27 cellular contexts compared by ENCODE assay signal in genomic region chr2:55452879-55453278, GRCh38. TPM values are rescaled to one million over a fixed set of nuclear protein-coding genes. Genes with fewer than 3 reads are reported as not detected.
A peak's percentile ranks its signal among the peaks of the same experiment; 100 is the strongest.
DNase-seq lines count a peak whose midpoint lies in the region; ATAC-seq and TF ChIP-seq lines count a peak whose summit lies in the region.
"Had no signal": no experiment of that assay in that cellular context is flagged by ENCODE, and none has a peak within 500 bp of the region (broad histone marks: within the 10 kb centered on the region; RNA-seq: fewer than 3 reads in every experiment).

No MANE protein-coding gene starts in this region.

- no peaks in the 10 kb centered on the region for H3K27me3 ChIP-seq in PC-3 (ENCODE audit: low read length)
- H3K27me3 ChIP-seq: adrenal gland, body of pancreas, pancreas, suprapubic skin had no signal

- intact Hi-C loops in PC-3 (cut with micrococcal nuclease): no loop called here

- no peak overlapping the region for H2AFZ ChIP-seq in PC-3 (ENCODE audit: low read length)

- H3K36me3 ChIP-seq in PC-3 (ENCODE audit: low read depth, low read length): no peaks in the 10 kb centered on the region
- H3K36me3 ChIP-seq: adrenal gland, pancreas, suprapubic skin had no signal

- BruUV-seq in PC-3 (replicated peaks; lab: Mats Ljungman, UMichigan): no TSS peak

- H3K27ac ChIP-seq in PC-3 (ENCODE audit: low read length): no peak overlapping the region
- H3K27ac ChIP-seq: adrenal gland, body of pancreas, pancreas, skin epidermis, suprapubic skin had no signal

- H3K9me3 ChIP-seq in PC-3 (ENCODE audit: low read length): no peaks in the 10 kb centered on the region
- H3K9me3 ChIP-seq: adrenal gland, body of pancreas, pancreas, suprapubic skin had no signal

- H3K9me2 ChIP-seq in PC-3 (replicated peaks; ENCODE audit: low read length): no peaks in the 10 kb centered on the region

- H3K4me1 ChIP-seq in PC-3 (ENCODE audit: insufficient read depth, low read length): no peaks in the 10 kb centered on the region
- H3K4me1 ChIP-seq: adrenal gland, body of pancreas, pancreas, suprapubic skin had no signal

- POLR2A ChIA-PET in PC-3 (lab: Charles Lee; ENCODE audit: unreplicated experiment): no interaction called here

- H3K9ac ChIP-seq in PC-3 (ENCODE audit: low read length): no peak overlapping the region

- no peaks in the 10 kb centered on the region for H3K79me2 ChIP-seq in PC-3 (ENCODE audit: low read length)

- H3K4me2 ChIP-seq in PC-3 (ENCODE audit: low read length): no peak overlapping the region

- no peak for TF ChIP-seq CTCF in PC-3 (conservative IDR thresholded peaks at IDR 0.05; ENCODE audit: low read depth, low read length)

- DNase-seq in NCI-H510A treated with DMSO at 0.1 percent for 48 hours (lab: John Stamatoyannopoulos, UW): peak; percentile 20
- DNase-seq in NCI-H510A (lab: John Stamatoyannopoulos, UW): no peak
- DNase-seq in renal cortical epithelial cell (ENCODE audit: low read depth): peak; percentile 29
- no peak for DNase-seq in NCI-H446 treated with DMSO at 0.1 percent for 48 hours (lab: John Stamatoyannopoulos, UW)
- DNase-seq in PC-3: no peak
- no peak for DNase-seq in AG08395 (ENCODE audit: low spot score)
- DNase-seq: activated CD4-positive, alpha-beta memory T cell treated with anti-CD3 and anti-CD28 coated beads, Interleukin-2, amount 10 ng/mL, durations not matched to agents 7 days and 5 days; activated CD8-positive, alpha-beta memory T cell treated with anti-CD3 and anti-CD28 coated beads, Interleukin-2, amount 50 U/mL, for 48 hours; activated naive CD4-positive, alpha-beta T cell treated with anti-CD3 and anti-CD28 coated beads, Interleukin-2, amount 10 ng/mL, durations not matched to agents 7 days and 5 days; adrenal gland; body of pancreas; DMS79 treated with DMSO at 0.1 percent for 48 hours; effector memory CD8-positive, alpha-beta T cell; GDM1; glutamatergic neuron; left ventricle myocardium superior; NCI-H1048; NCI-H446; pancreas; SHP77 treated with DMSO at 0.1 percent for 48 hours; stimulated activated naive B cell treated with anti-CD40 and anti-IgM and Interleukin-4, amounts not matched to agents 10 μg/mL and 1 μg/mL and 100 μg/mL, for 72 hours; T-helper 2 cell had no signal

- H3F3A ChIP-seq in PC-3 (ENCODE audit: low read length, unreplicated experiment): no peaks in the 10 kb centered on the region

- ATAC-seq in GM18907 (IDR thresholded peaks at IDR 0.05; ENCODE audit: unreplicated experiment) (peak; percentile 73), HG03354 (IDR thresholded peaks at IDR 0.05; ENCODE audit: poor library complexity, severe bottlenecking, unreplicated experiment) (peak; percentile 71), PC-3 (no peak)
- ATAC-seq: body of pancreas; effector memory CD8-positive, alpha-beta T cell; left ventricle myocardium superior; Panc1; pancreas had no signal

- no peak overlapping the region for H3K4me3 ChIP-seq in PC-3 (ENCODE audit: low read length)
- H3K4me3 ChIP-seq: adrenal gland, body of pancreas, pancreas, skin epidermis, suprapubic skin had no signal

- CTCF ChIA-PET in PC-3 (lab: Charles Lee): no interaction called here

- no peaks in the 10 kb centered on the region for H4K20me1 ChIP-seq in PC-3 (ENCODE audit: low read length)

RNA-seq across cellular contexts. Expression of gene CCDC88A, which starts 33.2 kb away (rescaled TPM):
- total RNA-seq in renal cortical epithelial cell (26.7 and 51.8 TPM in 2 replicates), PC-3 (2014; rRNA removed) (21.6 and 28.7 TPM in 2 replicates)

Comparison
In these comparisons a context has a peak if more than half of its experiments do, and no peak if none do; other contexts are left out.
1. DNase-seq: peak in NCI-H510A treated with DMSO at 0.1 percent for 48 hours (single experiment) and renal cortical epithelial cell (single experiment); none in NCI-H510A (single experiment), NCI-H446 treated with DMSO at 0.1 percent for 48 hours (single experiment), PC-3 (single experiment) and AG08395 (single experiment).